ENCODE assay signal across 8 cellular contexts in genomic region chr13:113208424-113209335, GRCh38. TPM values are rescaled to one million over a fixed set of nuclear protein-coding genes. Genes with fewer than 3 reads are reported as not detected.
A peak's percentile ranks its signal among the peaks of the same experiment; 100 is the strongest.
DNase-seq lines count a peak whose midpoint lies in the region; ATAC-seq and TF ChIP-seq lines count a peak whose summit lies in the region.

Gene PCID2 (minus strand): TSS chr13:113208669. CDS start chr13:113208634, 35 bp downstream.

- peak within 1 kb of the TSS; percentile 86 for H3K4me2 ChIP-seq in OCI-LY7 (ENCODE audit: low read length)

- H3K4me3 ChIP-seq in HUES6 (ENCODE audit: low read depth, low read length): peak within 1 kb of the TSS; percentile 95
- peak within 1 kb of the TSS; percentile 94 for H3K4me3 ChIP-seq in OCI-LY7 (ENCODE audit: low read depth, low read length, poor library complexity, severe bottlenecking)
- peak within 1 kb of the TSS; percentile 84 for H3K4me3 ChIP-seq in mononuclear cell (ENCODE audit: low read length)

- no peak for TF ChIP-seq CTCF in Calu3 (IDR thresholded peaks at IDR 0.05; ENCODE audit: unreplicated experiment)
- no peak for TF ChIP-seq CTCF in OCI-LY7 (conservative IDR thresholded peaks at IDR 0.05; ENCODE audit: low read length)

- peak within 1 kb of the TSS; percentile 99 for H3K27ac ChIP-seq in HUES6 (ENCODE audit: low read depth, low read length)
- peak within 1 kb of the TSS; percentile 84 for H3K27ac ChIP-seq in OCI-LY7 (ENCODE audit: low read depth, low read length, poor library complexity, severe bottlenecking)

- no TSS peak for BruUV-seq in Calu3 (replicated peaks; lab: Mats Ljungman, UMichigan)
- BruUV-seq in OCI-LY7 (replicated peaks; lab: Mats Ljungman, UMichigan): no TSS peak

- peak; percentile 76 for ATAC-seq in GM21390 (IDR thresholded peaks at IDR 0.05; ENCODE audit: unreplicated experiment)

- H3K27me3 ChIP-seq in HUES6 (ENCODE audit: control insufficient read depth, insufficient read depth, low read length) (no peaks in the 10 kb centered on the region), mononuclear cell (ENCODE audit: insufficient read depth, low read length) (no peaks in the 10 kb centered on the region)

- H3K9me3 ChIP-seq in HUES6 (ENCODE audit: control insufficient read depth, insufficient read depth, low read depth, low read length) (no peaks in the 10 kb centered on the region), OCI-LY7 (ENCODE audit: low read length) (no peaks in the 10 kb centered on the region), mononuclear cell (ENCODE audit: low read depth, low read length) (no peaks in the 10 kb centered on the region)

- H3K27ac Mint-ChIP-seq in Calu3 (ENCODE audit: unreplicated experiment): no peak within 1 kb of the TSS

- CTCF ChIA-PET in Calu3 (lab: Charles Lee): interaction anchor here (0.6 to 0.8 kb wide), 2 partner anchors 164 to 580 kb away, joined by 3 to 5 read pairs; no protein-coding TSS in a partner anchor
- CTCF ChIA-PET in OCI-LY7 (lab: Charles Lee; ENCODE audit: unreplicated experiment): no interaction called here

- H3K4me3 Mint-ChIP-seq in Calu3 (ENCODE audit: low read depth, unreplicated experiment): peak within 1 kb of the TSS; percentile 67

- H3K27me3 Mint-ChIP-seq in Calu3 (ENCODE audit: unreplicated experiment): no peaks in the 10 kb centered on the region

- POLR2A ChIA-PET in OCI-LY7 (lab: Charles Lee): no interaction called here

- intact Hi-C loops in Calu3 (cut with micrococcal nuclease; ENCODE audit: unreplicated experiment) (no loop called here), OCI-LY7 (cut with micrococcal nuclease; ENCODE audit: unreplicated experiment) (loop anchor here (1.0 to 10.0 kb wide), 2 partner anchors 241 to 376 kb away; partner anchors contain the start of gene TFDP1)

- no peaks in the 10 kb centered on the region for H3K4me1 Mint-ChIP-seq in Calu3 (ENCODE audit: low read depth, unreplicated experiment)

- no peaks in the 10 kb centered on the region for H3K9me3 Mint-ChIP-seq in Calu3 (ENCODE audit: low read depth, unreplicated experiment)

- peaks cover 29% of the 10 kb centered on the region for H3K36me3 ChIP-seq in HUES6 (ENCODE audit: control insufficient read depth, insufficient read depth, low read length)
- H3K36me3 ChIP-seq in OCI-LY7 (ENCODE audit: insufficient read depth, low read length): peaks cover 36% of the 10 kb centered on the region

- H3K79me2 ChIP-seq in OCI-LY7 (ENCODE audit: insufficient read depth, low read depth, low read length): peaks cover 83% of the 10 kb centered on the region

- DNase-seq in Calu3 (peak; percentile 76), OCI-LY7 (ENCODE audit: low spot score) (peak; percentile 88), activated T-cell treated with anti-CD3 and anti-CD28 coated beads for 1 hour (ENCODE audit: low read depth) (peak; percentile 85), epidermal melanocyte (ENCODE audit: insufficient read length, low spot score) (peak; percentile 78)
- DNase-seq in stimulated activated CD8-positive, alpha-beta memory T cell treated with anti-CD3 and anti-CD28 coated beads, Interleukin-4, amount 100 ng/mL, for 1 hour (ENCODE audit: low read depth in 2 of 2, low spot score in 1 of 2): peak; percentile 75 to 80

- peak within 1 kb of the TSS; percentile 92 for H3K9ac ChIP-seq in HUES6 (ENCODE audit: low read length)

- peak within 1 kb of the TSS; percentile 65 for H2AFZ ChIP-seq in OCI-LY7 (ENCODE audit: low read length)

- H3K4me1 ChIP-seq in HUES6 (ENCODE audit: control insufficient read depth, insufficient read depth, low read length) (0 out of 2 replicates have a peak, but pooled peaks cover 3% of the 10 kb centered on the region), OCI-LY7 (ENCODE audit: insufficient read depth, low read length, poor library complexity, severe bottlenecking) (peaks cover 22% of the 10 kb centered on the region), mononuclear cell (ENCODE audit: insufficient read depth, low read length) (peaks cover 44% of the 10 kb centered on the region)

- peaks cover 14% of the 10 kb centered on the region for H3K36me3 Mint-ChIP-seq in Calu3 (ENCODE audit: insufficient read depth, unreplicated experiment)

- H3K9me2 ChIP-seq in OCI-LY7 (ENCODE audit: insufficient read depth, low read length): no peaks in the 10 kb centered on the region

- H4K20me1 ChIP-seq in OCI-LY7 (ENCODE audit: insufficient read depth, low read length): no peaks in the 10 kb centered on the region; the same call in 1 of the 2 replicates

RNA-seq across cellular contexts. Expression of gene PCID2, which starts in this region (rescaled TPM):
- total RNA-seq in Calu3 (2022): 21.1 and 21.2 TPM in 2 replicates
- total RNA-seq in OCI-LY7 (2014; rRNA removed; shearing (Covaris generic)): 38.3 and 41.9 TPM in 2 replicates
- total RNA-seq in OCI-LY7 (2022): 27.9 and 30.2 TPM in 2 replicates
- 55.7 TPM for total RNA-seq in mononuclear cell

Comparison
In these comparisons a context has a peak if more than half of its experiments do, and no peak if none do; other contexts are left out.
1. Peak in every context shown above with its lines: DNase-seq, ATAC-seq, H3K4me3 ChIP-seq and H3K27ac ChIP-seq.